In the genomic region with DNA sequence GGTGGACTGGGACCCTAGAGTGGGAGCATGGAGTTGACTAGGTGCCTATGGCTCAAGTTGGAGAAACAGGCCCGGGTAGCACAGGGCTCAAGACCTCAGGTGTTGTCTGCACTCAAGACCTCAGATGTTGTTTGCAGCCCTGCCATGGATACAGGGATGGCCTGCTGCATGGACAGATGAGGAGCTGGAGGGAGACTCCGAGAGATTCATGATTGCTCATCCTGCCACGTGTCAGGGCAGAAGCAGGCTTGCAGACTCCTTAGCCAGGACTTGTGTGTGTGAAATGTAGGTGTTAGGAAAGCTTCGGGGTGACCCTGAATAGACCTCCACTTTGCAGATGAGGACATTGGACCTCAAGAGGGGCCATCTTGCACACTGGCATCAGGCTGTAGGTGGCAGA, we compare ENCODE assay signal across 23 cellular contexts. TPM values are rescaled to one million over a fixed set of nuclear protein-coding genes. Genes with fewer than 3 reads are reported as not detected.
"Had no signal": no experiment of that assay in that cellular context is flagged by ENCODE, and none has a peak within 500 bp of the region (broad histone marks: within the 10 kb centered on the region; RNA-seq: fewer than 3 reads in every experiment).

No MANE protein-coding gene starts in this region.

- H3K9me3 ChIP-seq: colonic mucosa, gastrocnemius medialis, left lung, prostate gland, right atrium auricular region, suprapubic skin, transverse colon had no signal

- H3K27ac ChIP-seq: colonic mucosa, gastrocnemius medialis, left lung, prostate gland, right atrium auricular region, suprapubic skin, transverse colon had no signal

- H3K4me3 ChIP-seq: colonic mucosa, gastrocnemius medialis, left lung, prostate gland, right atrium auricular region, smooth muscle cell, suprapubic skin, transverse colon had no signal

- H3K4me3 Mint-ChIP-seq: dendritic cell treated with granulocyte-macrophage colony-stimulating factor and Interleukin-4, amounts not matched to agents 40 ng/mL and 50 ng/mL, for 4 days; naive thymus-derived CD4-positive, alpha-beta T cell; stimulated activated naive CD8-positive, alpha-beta T cell treated with anti-CD3 and anti-CD28 coated beads, Interleukin-15, amount 100 ng/mL, for 72 hours had no signal

- H3K36me3 ChIP-seq: colonic mucosa, gastrocnemius medialis, prostate gland, right atrium auricular region, suprapubic skin, transverse colon had no signal

- H3K27me3 ChIP-seq: colonic mucosa, gastrocnemius medialis, left lung, right atrium auricular region, suprapubic skin, transverse colon had no signal

- ATAC-seq: gastrocnemius medialis; left cardiac atrium; left lung; naive thymus-derived CD4-positive, alpha-beta T cell; sciatic nerve; stimulated activated naive CD8-positive, alpha-beta T cell treated with anti-CD3 and anti-CD28 coated beads, Interleukin-15, amount 100 ng/mL, for 72 hours had no signal

- H3K9me3 Mint-ChIP-seq: naive thymus-derived CD4-positive, alpha-beta T cell; stimulated activated naive CD8-positive, alpha-beta T cell treated with anti-CD3 and anti-CD28 coated beads, Interleukin-15, amount 100 ng/mL, for 72 hours had no signal

- H3K4me2 ChIP-seq: smooth muscle cell had no signal

- H3K27me3 Mint-ChIP-seq: naive thymus-derived CD4-positive, alpha-beta T cell; stimulated activated naive CD8-positive, alpha-beta T cell treated with anti-CD3 and anti-CD28 coated beads, Interleukin-15, amount 100 ng/mL, for 72 hours had no signal

- H3K27ac Mint-ChIP-seq: dendritic cell treated with granulocyte-macrophage colony-stimulating factor and Interleukin-4, amounts not matched to agents 40 ng/mL and 50 ng/mL, for 4 days; naive thymus-derived CD4-positive, alpha-beta T cell; stimulated activated naive CD8-positive, alpha-beta T cell treated with anti-CD3 and anti-CD28 coated beads, Interleukin-15, amount 100 ng/mL, for 72 hours had no signal

- DNase-seq: colonic mucosa; effector CD8-positive, alpha-beta T cell; gastrocnemius medialis; head of caudate nucleus; left cardiac atrium; mesendoderm; midbrain; naive thymus-derived CD4-positive, alpha-beta T cell; stimulated activated CD4-positive, alpha-beta T cell treated with anti-CD3 and anti-CD28 coated beads, Interleukin-12 subunit alpha, Interleukin-12 subunit beta, amount 100 ng/mL, for 4 hours; stimulated activated CD4-positive, alpha-beta T cell treated with anti-CD3 and anti-CD28 coated beads, Interleukin-1b, Interleukin-23, amount 100 ng/mL, for 48 hours; stimulated activated CD4-positive, alpha-beta T cell treated with anti-CD3 and anti-CD28 coated beads, Interleukin-4, amount 100 ng/mL, for 1 hour; stimulated activated CD8-positive, alpha-beta memory T cell treated with anti-CD3 and anti-CD28 coated beads, Interleukin-4, amount 100 ng/mL, for 48 hours; stimulated activated naive CD4-positive, alpha-beta T cell; stimulated activated naive CD8-positive, alpha-beta T cell treated with anti-CD3 and anti-CD28 coated beads, Interleukin-15, amount 100 ng/mL, for 72 hours; transverse colon had no signal

RNA-seq across cellular contexts. Expression of gene CCDC116, which starts 0.9 kb away (rescaled TPM):
- total RNA-seq: lung microvascular endothelial cell, right atrium auricular region had no signal
- polyA plus RNA-seq: naive thymus-derived CD4-positive, alpha-beta T cell; smooth muscle cell had no signal
